ENCODE assay signal across 1 cellular context in genomic region chr9:91312717-91313325, GRCh38.
TF ChIP-seq lines count a peak whose summit lies in the region.

No MANE protein-coding gene starts in this region.

TF ChIP-seq in SK-N-SH treated with all-trans-retinoic acid at 6 μM for 48 hours, 23 proteins besides CTCF, POLR2A, EP300 and RAD21 (continued from another document):
- TF ChIP-seq CREB5 (CRISPR knock-in tag; IDR thresholded peaks at IDR 0.05; ENCODE audit: low read depth) (0 out of 2 replicates have a peak, but pooled peaks have one; percentile 13), CSDC2 (CRISPR knock-in tag; IDR thresholded peaks at IDR 0.05) (no peak), TCF4 (CRISPR knock-in tag; IDR thresholded peaks at IDR 0.05; ENCODE audit: borderline replicate concordance) (peak; percentile 51; the same call in 1 of the 2 replicates)
